Comparison of ENCODE assay signal across 1 cellular context in the genomic region with DNA sequence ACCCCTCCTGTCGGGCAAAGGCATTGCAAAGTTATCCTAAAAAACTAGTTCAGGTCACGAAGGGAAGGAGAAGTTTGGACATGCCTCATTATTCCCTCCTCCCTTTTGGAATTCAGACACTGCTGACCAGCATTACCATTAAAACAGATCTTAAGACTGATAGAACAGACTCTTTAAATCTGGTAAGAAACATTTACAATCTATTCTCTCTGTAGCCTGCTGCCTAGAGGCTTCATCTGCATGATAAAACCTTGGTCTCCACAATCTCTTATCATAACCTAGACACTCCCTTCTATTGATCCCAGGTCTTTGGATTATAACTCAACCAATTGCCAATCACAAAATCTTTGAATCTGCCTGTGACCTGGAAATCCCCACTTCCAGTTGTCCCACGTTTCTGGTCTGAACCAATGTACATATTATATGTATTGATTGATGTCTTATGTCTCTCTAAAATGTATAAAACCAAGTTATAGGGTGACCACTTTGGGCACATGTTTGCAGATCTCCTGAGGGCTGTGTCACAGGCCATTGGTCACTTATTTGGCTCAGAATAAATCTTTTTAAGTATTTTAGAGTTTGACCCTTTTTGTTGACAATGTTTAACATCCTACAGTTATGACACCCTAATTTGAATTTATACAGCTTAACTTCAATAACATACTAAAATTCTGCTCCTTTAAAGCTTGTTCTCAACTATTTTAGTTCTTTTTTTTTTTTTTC.
TF ChIP-seq lines count a peak whose summit lies in the region.

No MANE protein-coding gene starts in this region.

TF ChIP-seq in HepG2, 621 proteins besides CTCF, POLR2A, EP300 and RAD21:
- no peak for TF ChIP-seq ZNF746 (CRISPR knock-in tag; IDR thresholded peaks at IDR 0.05)
- TF ChIP-seq, protein P1, sequence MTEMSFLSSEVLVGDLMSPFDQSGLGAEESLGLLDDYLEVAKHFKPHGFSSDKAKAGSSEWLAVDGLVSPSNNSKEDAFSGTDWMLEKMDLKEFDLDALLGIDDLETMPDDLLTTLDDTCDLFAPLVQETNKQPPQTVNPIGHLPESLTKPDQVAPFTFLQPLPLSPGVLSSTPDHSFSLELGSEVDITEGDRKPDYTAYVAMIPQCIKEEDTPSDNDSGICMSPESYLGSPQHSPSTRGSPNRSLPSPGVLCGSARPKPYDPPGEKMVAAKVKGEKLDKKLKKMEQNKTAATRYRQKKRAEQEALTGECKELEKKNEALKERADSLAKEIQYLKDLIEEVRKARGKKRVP (CRISPR knock-in tag; IDR thresholded peaks at IDR 0.05): no peak
- TF ChIP-seq ELF4 (CRISPR knock-in tag; IDR thresholded peaks at IDR 0.05; ENCODE audit: borderline replicate concordance): no peak
- TF ChIP-seq GATAD1 (CRISPR knock-in tag; IDR thresholded peaks at IDR 0.05): no peak
- TF ChIP-seq, protein P2, sequence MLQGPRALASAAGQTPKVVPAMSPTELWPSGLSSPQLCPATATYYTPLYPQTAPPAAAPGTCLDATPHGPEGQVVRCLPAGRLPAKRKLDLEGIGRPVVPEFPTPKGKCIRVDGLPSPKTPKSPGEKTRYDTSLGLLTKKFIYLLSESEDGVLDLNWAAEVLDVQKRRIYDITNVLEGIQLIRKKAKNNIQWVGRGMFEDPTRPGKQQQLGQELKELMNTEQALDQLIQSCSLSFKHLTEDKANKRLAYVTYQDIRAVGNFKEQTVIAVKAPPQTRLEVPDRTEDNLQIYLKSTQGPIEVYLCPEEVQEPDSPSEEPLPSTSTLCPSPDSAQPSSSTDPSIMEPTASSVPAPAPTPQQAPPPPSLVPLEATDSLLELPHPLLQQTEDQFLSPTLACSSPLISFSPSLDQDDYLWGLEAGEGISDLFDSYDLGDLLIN (CRISPR knock-in tag; IDR thresholded peaks at IDR 0.05; ENCODE audit: borderline replicate concordance): no peak
- no peak for TF ChIP-seq NAIF1 (CRISPR knock-in tag; IDR thresholded peaks at IDR 0.05; ENCODE audit: borderline replicate concordance)
- TF ChIP-seq, protein P3, sequence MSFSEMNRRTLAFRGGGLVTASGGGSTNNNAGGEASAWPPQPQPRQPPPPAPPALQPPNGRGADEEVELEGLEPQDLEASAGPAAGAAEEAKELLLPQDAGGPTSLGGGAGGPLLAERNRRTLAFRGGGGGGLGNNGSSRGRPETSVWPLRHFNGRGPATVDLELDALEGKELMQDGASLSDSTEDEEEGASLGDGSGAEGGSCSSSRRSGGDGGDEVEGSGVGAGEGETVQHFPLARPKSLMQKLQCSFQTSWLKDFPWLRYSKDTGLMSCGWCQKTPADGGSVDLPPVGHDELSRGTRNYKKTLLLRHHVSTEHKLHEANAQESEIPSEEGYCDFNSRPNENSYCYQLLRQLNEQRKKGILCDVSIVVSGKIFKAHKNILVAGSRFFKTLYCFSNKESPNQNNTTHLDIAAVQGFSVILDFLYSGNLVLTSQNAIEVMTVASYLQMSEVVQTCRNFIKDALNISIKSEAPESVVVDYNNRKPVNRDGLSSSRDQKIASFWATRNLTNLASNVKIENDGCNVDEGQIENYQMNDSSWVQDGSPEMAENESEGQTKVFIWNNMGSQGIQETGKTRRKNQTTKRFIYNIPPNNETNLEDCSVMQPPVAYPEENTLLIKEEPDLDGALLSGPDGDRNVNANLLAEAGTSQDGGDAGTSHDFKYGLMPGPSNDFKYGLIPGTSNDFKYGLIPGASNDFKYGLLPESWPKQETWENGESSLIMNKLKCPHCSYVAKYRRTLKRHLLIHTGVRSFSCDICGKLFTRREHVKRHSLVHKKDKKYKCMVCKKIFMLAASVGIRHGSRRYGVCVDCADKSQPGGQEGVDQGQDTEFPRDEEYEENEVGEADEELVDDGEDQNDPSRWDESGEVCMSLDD (CRISPR knock-in tag; IDR thresholded peaks at IDR 0.05; ENCODE audit: borderline replicate concordance): no peak
- TF ChIP-seq HNRNPH1 (optimal IDR thresholded peaks at IDR 0.05; ENCODE audit: low read depth, low read length): no peak
- no peak for TF ChIP-seq SOX6 (IDR thresholded peaks at IDR 0.05)
- TF ChIP-seq SOX6 (CRISPR knock-in tag; IDR thresholded peaks at IDR 0.05): no peak
- no peak for TF ChIP-seq ZKSCAN8 (CRISPR knock-in tag; IDR thresholded peaks at IDR 0.05; ENCODE audit: borderline replicate concordance)
- no peak for TF ChIP-seq MXD4 (CRISPR knock-in tag; IDR thresholded peaks at IDR 0.05)
TF ChIP-seq in HepG2: peak in this region for 0.
